In genomic region chr7:73850781-73851207, GRCh38 we compare ENCODE assay signal across 9 cellular contexts. TPM values are rescaled to one million over a fixed set of nuclear protein-coding genes. Genes with fewer than 3 reads are reported as not detected.
DNase-seq lines count a peak whose midpoint lies in the region; TF ChIP-seq lines count a peak whose summit lies in the region.
"Had no signal": no experiment of that assay in that cellular context is flagged by ENCODE, and none has a peak within 500 bp of the region (broad histone marks: within the 10 kb centered on the region; RNA-seq: fewer than 3 reads in every experiment).

No MANE protein-coding gene starts in this region.

- H4K5ac ChIP-seq in mesendoderm (ENCODE audit: low read length), result no peak overlapping the region

- intact Hi-C loops in MCF 10A (cut with micrococcal nuclease), result loop anchor here (1.0 kb wide), 3 partner anchors 28 to 112 kb away; partner anchors contain the start of gene ABHD11

- peak; percentile 89 for DNase-seq in AG08396 (ENCODE audit: low spot score)
- DNase-seq in MM.1S, result no peak
- DNase-seq in MCF 10A (ENCODE audit: unreplicated experiment), result peak; percentile 97
- DNase-seq in mesendoderm, result peak; percentile 76
- DNase-seq in NCI-H1048 (lab: John Stamatoyannopoulos, UW), result no peak
- DNase-seq in NCI-H2171 (lab: John Stamatoyannopoulos, UW), result no peak
- DNase-seq in NCI-H2196 treated with DMSO at 0.1 percent for 48 hours (lab: John Stamatoyannopoulos, UW; ENCODE audit: unreplicated experiment), result no peak
- no peak for DNase-seq in cortex of kidney (lab: John Stamatoyannopoulos, UW)
- DNase-seq: NCI-H2107 had no signal

- H3K27me3 ChIP-seq in MM.1S (replicated peaks; ENCODE audit: insufficient read depth, low read length) (peaks cover 5% of the 10 kb centered on the region; the same call in 1 of the 2 replicates), mesendoderm (ENCODE audit: insufficient read depth, low read length, poor library complexity) (no peaks in the 10 kb centered on the region)

- no peak overlapping the region for H3K56ac ChIP-seq in mesendoderm (ENCODE audit: low read length)

- BruUV-seq in MCF 10A (replicated peaks; lab: Mats Ljungman, UMichigan), result no TSS peak

- POLR2A ChIA-PET in MCF 10A (lab: Yijun Ruan, JAX), result interaction anchor here (0.6 to 4.4 kb wide), 15 partner anchors 8 to 462 kb away, joined by 3 to 48 read pairs (median 8); partner anchors contain the start of genes ABHD11, METTL27 and TBL2

- peaks cover 45% of the 10 kb centered on the region for H3K4me1 Mint-ChIP-seq in MCF 10A (ENCODE audit: insufficient read depth, unreplicated experiment)

- no peak overlapping the region for H3K18ac ChIP-seq in mesendoderm (ENCODE audit: low read length)

- no peak overlapping the region for H3K4ac ChIP-seq in mesendoderm (ENCODE audit: low read depth, low read length)

- H3K79me1 ChIP-seq in mesendoderm (ENCODE audit: low read length), result no peaks in the 10 kb centered on the region

- H3K23ac ChIP-seq in mesendoderm (ENCODE audit: low read length), result no peak overlapping the region

- WGBS in mesendoderm (ENCODE audit: extremely low coverage, insufficient coverage, low lambda C conversion rate), result no CpG with 5 or more reads among the region's 4 CpGs

- no peaks in the 10 kb centered on the region for H4K20me1 ChIP-seq in MM.1S (ENCODE audit: insufficient read depth, low read length)

- no peaks in the 10 kb centered on the region for H3K9me3 ChIP-seq in MM.1S (replicated peaks; ENCODE audit: insufficient read depth, low read length)

- H3K9me2 ChIP-seq in MM.1S (replicated peaks; ENCODE audit: insufficient read depth, low read length), result no peaks in the 10 kb centered on the region

- no peak overlapping the region for H2BK120ac ChIP-seq in mesendoderm (ENCODE audit: low read depth, low read length)

- no peak overlapping the region for H2BK5ac ChIP-seq in mesendoderm (ENCODE audit: low read length)

- H2BK15ac ChIP-seq in mesendoderm (replicated peaks; ENCODE audit: low read depth), result no peak overlapping the region

- H3K9ac ChIP-seq in MM.1S (ENCODE audit: low read length) (peak overlapping the region; percentile 49; the same call in 1 of the 2 replicates), mesendoderm (ENCODE audit: low read length) (no peak overlapping the region)

- H3K4me3 Mint-ChIP-seq in MCF 10A (ENCODE audit: unreplicated experiment), result peak overlapping the region; percentile 31

- 0 out of 2 replicates have a peak overlapping the region, but pooled peaks have one; percentile 9 for H2AFZ ChIP-seq in MM.1S (ENCODE audit: low read length)

- H3K4me3 ChIP-seq in MM.1S (ENCODE audit: low read length), result no peak overlapping the region
- no peak overlapping the region for H3K4me3 ChIP-seq in mesendoderm (ENCODE audit: low read length)

- peaks cover 15% of the 10 kb centered on the region for H3F3A ChIP-seq in MM.1S (ENCODE audit: insufficient read depth, low read length)

- H3K4me1 ChIP-seq in MM.1S (ENCODE audit: low read length) (peaks cover 32% of the 10 kb centered on the region), mesendoderm (ENCODE audit: control insufficient read depth, low read depth, low read length) (peaks cover 2% of the 10 kb centered on the region)

- H3K27me3 Mint-ChIP-seq in MCF 10A (ENCODE audit: insufficient read depth, unreplicated experiment), result no peaks in the 10 kb centered on the region

- peak overlapping the region; percentile 83 for H3K27ac ChIP-seq in MM.1S (ENCODE audit: low read length)
- no peak overlapping the region for H3K27ac ChIP-seq in mesendoderm (ENCODE audit: low read depth, low read length)

- no peaks in the 10 kb centered on the region for H3K36me3 Mint-ChIP-seq in MCF 10A (ENCODE audit: insufficient read depth, unreplicated experiment)

- H3K36me3 ChIP-seq in MM.1S (replicated peaks; ENCODE audit: insufficient read depth, low read length), result no peaks in the 10 kb centered on the region
- H3K36me3 ChIP-seq in mesendoderm (ENCODE audit: control insufficient read depth, insufficient read depth, low read length), result no peaks in the 10 kb centered on the region

- H3K9me3 Mint-ChIP-seq in MCF 10A (ENCODE audit: unreplicated experiment), result no peaks in the 10 kb centered on the region

- no peak overlapping the region for H4K8ac ChIP-seq in mesendoderm (ENCODE audit: low read depth, low read length)

- CTCF ChIA-PET in MCF 10A (lab: Yijun Ruan, JAX), result interaction anchor here (0.5 to 1.7 kb wide), 11 partner anchors 10 to 339 kb away, joined by 3 to 6 read pairs (median 4); no protein-coding TSS in a partner anchor

- peak overlapping the region; percentile 94 for H3K27ac Mint-ChIP-seq in MCF 10A (ENCODE audit: low read depth, unreplicated experiment)

- TF ChIP-seq CTCF in MM.1S (IDR thresholded peaks at IDR 0.05; ENCODE audit: low read length) (no peak), MCF 10A (IDR thresholded peaks at IDR 0.05; ENCODE audit: unreplicated experiment) (no peak)

- H3K4me2 ChIP-seq in MM.1S (ENCODE audit: low read depth, low read length), result peak overlapping the region; percentile 56; the same call in 1 of the 2 replicates
- no peak overlapping the region for H3K4me2 ChIP-seq in mesendoderm (ENCODE audit: low read length)

- H3K79me2 ChIP-seq in MM.1S (ENCODE audit: low read length) (no peaks in the 10 kb centered on the region), mesendoderm (ENCODE audit: control insufficient read depth, insufficient read depth, low read length) (no peaks in the 10 kb centered on the region)

- H2AK5ac ChIP-seq in mesendoderm (ENCODE audit: low read length), result no peak overlapping the region

RNA-seq across cellular contexts. Expression of gene METTL27, which starts 8.5 kb away (rescaled TPM):
- 4.4 and 7.3 TPM in 2 replicates for total RNA-seq in MCF 10A (2022)
- 1.6 TPM for polyA plus RNA-seq in mesendoderm (2013, experiment 1 of 2)
- polyA plus RNA-seq in mesendoderm (2013, experiment 2 of 2), result 1.5 TPM

RNA-seq across cellular contexts. Expression of gene TMEM270, which starts 10.2 kb away (rescaled TPM):
- total RNA-seq in MCF 10A (2022), result not detected in 2 replicates
- not detected for polyA plus RNA-seq in mesendoderm (2013, experiment 1 of 2)
- polyA plus RNA-seq in mesendoderm (2013, experiment 2 of 2), result not detected

RNA-seq across cellular contexts. Expression of gene CLDN4, which starts 20.0 kb away (rescaled TPM):
- total RNA-seq in MCF 10A (2022), result 0.22 and 0.28 TPM in 2 replicates
- polyA plus RNA-seq in mesendoderm (2013, experiment 1 of 2), result 12.6 TPM
- 12.9 TPM for polyA plus RNA-seq in mesendoderm (2013, experiment 2 of 2)

Comparison
In these comparisons a context has a peak if more than half of its experiments do, and no peak if none do; other contexts are left out.
1. DNase-seq: peak in AG08396 (single experiment), MCF 10A (single experiment) and mesendoderm (single experiment); none in MM.1S (single experiment), NCI-H1048 (single experiment), NCI-H2171 (single experiment), NCI-H2196 treated with DMSO at 0.1 percent for 48 hours (single experiment) and cortex of kidney (single experiment).